Comparison of ENCODE assay signal across 27 cellular contexts in the genomic region with DNA sequence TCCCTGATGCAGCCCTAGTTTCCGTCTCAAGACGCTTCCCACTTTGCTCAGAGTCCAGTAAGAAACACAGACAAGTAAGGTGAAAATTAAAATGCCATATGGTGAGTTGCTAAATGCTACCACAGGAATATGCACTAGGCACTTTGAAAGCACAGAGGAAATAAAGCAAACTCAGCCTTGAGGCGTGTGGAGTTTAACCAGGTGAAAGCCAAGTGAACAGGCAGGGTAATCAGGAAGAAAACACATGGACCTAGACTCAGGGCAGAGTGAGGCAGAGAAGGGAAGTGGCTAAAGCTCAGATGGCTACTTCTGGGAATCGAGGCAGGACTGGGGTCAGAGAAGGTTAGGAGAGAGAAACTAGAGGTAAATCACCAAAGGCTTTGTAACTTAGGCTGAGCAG. TPM values are rescaled to one million over a fixed set of nuclear protein-coding genes. Genes with fewer than 3 reads are reported as not detected.
DNase-seq lines count a peak whose midpoint lies in the region; ATAC-seq and TF ChIP-seq lines count a peak whose summit lies in the region.
"Had no signal": no experiment of that assay in that cellular context is flagged by ENCODE, and none has a peak within 500 bp of the region (broad histone marks: within the 10 kb centered on the region; RNA-seq: fewer than 3 reads in every experiment).

No MANE protein-coding gene starts in this region.

- H3K9me3 Mint-ChIP-seq in T-helper 2 cell treated with Interferon-gamma antibody and Interleukin-4, amounts not matched to agents 5 μg/mL and 100 μg/mL, for 36 hours, result no peaks in the 10 kb centered on the region
- H3K9me3 Mint-ChIP-seq in dendritic cell treated with granulocyte-macrophage colony-stimulating factor and Interleukin-4, amounts not matched to agents 40 ng/mL and 50 ng/mL, for 4 days, result no peaks in the 10 kb centered on the region
- H3K9me3 Mint-ChIP-seq: activated naive CD8-positive, alpha-beta T cell treated with anti-CD3 and anti-CD28 coated beads, Interleukin-2, amount 10 ng/mL, durations not matched to agents 7 days and 5 days; CD4-positive, alpha-beta memory T cell; central memory CD8-positive, alpha-beta T cell; T-cell had no signal

- no peaks in the 10 kb centered on the region for H3K27me3 ChIP-seq in smooth muscle cell (ENCODE audit: low read depth)
- H3K27me3 ChIP-seq: ascending aorta, SJCRH30, testis had no signal

- H3K9me3 ChIP-seq in mesodermal cell (ENCODE audit: control insufficient read depth, low read length) (no peaks in the 10 kb centered on the region), smooth muscle cell (replicated peaks; ENCODE audit: low read depth) (no peaks in the 10 kb centered on the region)
- H3K9me3 ChIP-seq: ascending aorta, psoas muscle, SJCRH30, testis had no signal

- H3K79me2 ChIP-seq in smooth muscle cell (ENCODE audit: low read depth), result no peaks in the 10 kb centered on the region

- 74 to 94% methylated on average over 2 to 3 of the region's 4 CpGs for WGBS in mesodermal cell (ENCODE audit: insufficient coverage in 2 of 2), 2 experiments
- 63% methylated on average over 4 of the region's 4 CpGs for WGBS in smooth muscle cell (ENCODE audit: low lambda C conversion rate)

- no peak overlapping the region for H3K4me3 Mint-ChIP-seq in T-helper 2 cell treated with Interferon-gamma antibody and Interleukin-4, amounts not matched to agents 5 μg/mL and 100 μg/mL, for 36 hours
- peak overlapping the region; percentile 4 for H3K4me3 Mint-ChIP-seq in dendritic cell treated with granulocyte-macrophage colony-stimulating factor and Interleukin-4, amounts not matched to agents 40 ng/mL and 50 ng/mL, for 4 days
- H3K4me3 Mint-ChIP-seq: activated naive CD8-positive, alpha-beta T cell treated with anti-CD3 and anti-CD28 coated beads, Interleukin-2, amount 10 ng/mL, durations not matched to agents 7 days and 5 days; CD4-positive, alpha-beta memory T cell; central memory CD8-positive, alpha-beta T cell; T-cell had no signal

- H3K4me2 ChIP-seq in smooth muscle cell, result no peak overlapping the region

- H3K36me3 Mint-ChIP-seq in T-helper 2 cell treated with Interferon-gamma antibody and Interleukin-4, amounts not matched to agents 5 μg/mL and 100 μg/mL, for 36 hours (ENCODE audit: low read depth), result no peaks in the 10 kb centered on the region
- H3K36me3 Mint-ChIP-seq in dendritic cell treated with granulocyte-macrophage colony-stimulating factor and Interleukin-4, amounts not matched to agents 40 ng/mL and 50 ng/mL, for 4 days (ENCODE audit: low read depth), result no peaks in the 10 kb centered on the region
- H3K36me3 Mint-ChIP-seq: activated naive CD8-positive, alpha-beta T cell treated with anti-CD3 and anti-CD28 coated beads, Interleukin-2, amount 10 ng/mL, durations not matched to agents 7 days and 5 days; T-cell had no signal

- H3F3A ChIP-seq in smooth muscle cell (ENCODE audit: low read depth), result peaks cover 4% of the 10 kb centered on the region

- H3K27me3 Mint-ChIP-seq in T-helper 2 cell treated with Interferon-gamma antibody and Interleukin-4, amounts not matched to agents 5 μg/mL and 100 μg/mL, for 36 hours (ENCODE audit: low read depth), result no peaks in the 10 kb centered on the region
- H3K27me3 Mint-ChIP-seq in dendritic cell treated with granulocyte-macrophage colony-stimulating factor and Interleukin-4, amounts not matched to agents 40 ng/mL and 50 ng/mL, for 4 days, result no peaks in the 10 kb centered on the region
- H3K27me3 Mint-ChIP-seq: activated naive CD8-positive, alpha-beta T cell treated with anti-CD3 and anti-CD28 coated beads, Interleukin-2, amount 10 ng/mL, durations not matched to agents 7 days and 5 days; CD4-positive, alpha-beta memory T cell; central memory CD8-positive, alpha-beta T cell; T-cell had no signal

- no peaks in the 10 kb centered on the region for H4K20me1 ChIP-seq in smooth muscle cell (ENCODE audit: low read depth)

- no peak overlapping the region for H3K9ac ChIP-seq in smooth muscle cell (ENCODE audit: low read depth)

- intact Hi-C loops in dendritic cell treated with granulocyte-macrophage colony-stimulating factor and Interleukin-4, amounts not matched to agents 40 ng/mL and 50 ng/mL, for 4 days (cut with micrococcal nuclease), result loop anchor here (10.0 kb wide), 1 partner anchor 49 kb away; no protein-coding TSS in a partner anchor

- no peak for DNase-seq in T-helper 2 cell treated with Interferon-gamma antibody and Interleukin-4, amounts not matched to agents 5 μg/mL and 100 μg/mL, for 36 hours (ENCODE audit: low spot score)
- DNase-seq in T-helper 2 cell (no peak), smooth muscle cell (lab: John Stamatoyannopoulos, UW; ENCODE audit: unreplicated experiment) (no peak)
- no peak for DNase-seq in activated T-cell treated with anti-CD3 and anti-CD28 coated beads, Interleukin-2, amount 50 U/mL, for 1 hour
- DNase-seq: 8988T; activated effector memory CD4-positive, alpha-beta T cell treated with anti-CD3 and anti-CD28 coated beads, Interleukin-2, amount 50 U/mL, for 16 hours; activated naive CD8-positive, alpha-beta T cell treated with anti-CD3 and anti-CD28 coated beads, Interleukin-2, amount 10 ng/mL, durations not matched to agents 7 days and 5 days; activated T-cell treated with anti-CD3 and anti-CD28 coated beads for 4 hours; CD4-positive, alpha-beta memory T cell; dermis blood vessel endothelial cell; H7; KG1; left ventricle myocardium superior; NCI-H1436; NCI-H2081 treated with DMSO at 0.1 percent for 48 hours; NCI-H774; psoas muscle; SJCRH30; stimulated activated naive CD4-positive, alpha-beta T cell treated with Interleukin-2 at 50 U/mL for 16 hours; T-cell; testis had no signal

- peak overlapping the region; percentile 27 for H2AFZ ChIP-seq in smooth muscle cell (ENCODE audit: low read depth)

- no peak for TF ChIP-seq CTCF in smooth muscle cell (IDR thresholded peaks at IDR 0.05; ENCODE audit: borderline replicate concordance, insufficient read depth, poor library complexity, severe bottlenecking)

- H3K36me3 ChIP-seq in mesodermal cell (ENCODE audit: control insufficient read depth, insufficient read depth, low read length) (no peaks in the 10 kb centered on the region), smooth muscle cell (ENCODE audit: low read depth) (no peaks in the 10 kb centered on the region)
- H3K36me3 ChIP-seq: ascending aorta, SJCRH30 had no signal

- no peak for ATAC-seq in GM21360 (IDR thresholded peaks at IDR 0.05; ENCODE audit: unreplicated experiment)
- ATAC-seq in HG02571 (IDR thresholded peaks at IDR 0.05; ENCODE audit: unreplicated experiment), result no peak
- ATAC-seq: left ventricle myocardium superior, psoas muscle, T-cell had no signal

- peak overlapping the region; percentile 4 for H3K27ac Mint-ChIP-seq in T-helper 2 cell treated with Interferon-gamma antibody and Interleukin-4, amounts not matched to agents 5 μg/mL and 100 μg/mL, for 36 hours
- H3K27ac Mint-ChIP-seq in dendritic cell treated with granulocyte-macrophage colony-stimulating factor and Interleukin-4, amounts not matched to agents 40 ng/mL and 50 ng/mL, for 4 days, result peak overlapping the region; percentile 82
- H3K27ac Mint-ChIP-seq: activated naive CD8-positive, alpha-beta T cell treated with anti-CD3 and anti-CD28 coated beads, Interleukin-2, amount 10 ng/mL, durations not matched to agents 7 days and 5 days; CD4-positive, alpha-beta memory T cell; T-cell had no signal

- H3K27ac ChIP-seq in mesodermal cell (ENCODE audit: low read depth, low read length, severe bottlenecking) (peak overlapping the region; percentile 6), smooth muscle cell (ENCODE audit: low read depth) (peak overlapping the region; percentile 76)
- H3K27ac ChIP-seq: ascending aorta, psoas muscle, SJCRH30, testis had no signal

- H3K4me1 ChIP-seq in mesodermal cell (ENCODE audit: control insufficient read depth, insufficient read depth, low read length, poor library complexity, severe bottlenecking) (peaks cover 8% of the 10 kb centered on the region), smooth muscle cell (ENCODE audit: low read depth) (peaks cover 2% of the 10 kb centered on the region)
- H3K4me1 ChIP-seq: ascending aorta, testis had no signal

- no peak overlapping the region for H3K4me3 ChIP-seq in mesodermal cell (ENCODE audit: extremely low read depth, insufficient read depth, low read length, poor library complexity, severe bottlenecking)
- no peak overlapping the region for H3K4me3 ChIP-seq in smooth muscle cell
- H3K4me3 ChIP-seq: ascending aorta, psoas muscle, SJCRH30, testis had no signal

- peaks cover 28% of the 10 kb centered on the region for H3K4me1 Mint-ChIP-seq in T-helper 2 cell treated with Interferon-gamma antibody and Interleukin-4, amounts not matched to agents 5 μg/mL and 100 μg/mL, for 36 hours (ENCODE audit: low read depth)
- peaks cover 47% of the 10 kb centered on the region for H3K4me1 Mint-ChIP-seq in dendritic cell treated with granulocyte-macrophage colony-stimulating factor and Interleukin-4, amounts not matched to agents 40 ng/mL and 50 ng/mL, for 4 days (ENCODE audit: low read depth)
- H3K4me1 Mint-ChIP-seq: central memory CD8-positive, alpha-beta T cell had no signal

RNA-seq across cellular contexts. Expression of gene UBL3, which starts 5.4 kb away (rescaled TPM):
- polyA plus RNA-seq in mesodermal cell (2013, experiment 1 of 2), result 26.9 TPM
- polyA plus RNA-seq in mesodermal cell (2013, experiment 2 of 2), result 26.7 TPM
- total RNA-seq in smooth muscle cell, result 46.6 and 59.2 TPM in 2 replicates
- 25.2 and 32.0 TPM in 2 replicates for polyA plus RNA-seq in smooth muscle cell
